Comparison of ENCODE assay signal across 9 cellular contexts in genomic region chr9:114223564-114224246, GRCh38.
DNase-seq lines count a peak whose midpoint lies in the region; ATAC-seq and TF ChIP-seq lines count a peak whose summit lies in the region.
"Had no signal": no experiment of that assay in that cellular context is flagged by ENCODE, and none has a peak within 500 bp of the region (broad histone marks: within the 10 kb centered on the region; RNA-seq: fewer than 3 reads in every experiment).

No MANE protein-coding gene starts in this region.

- no peaks in the 10 kb centered on the region for H3K79me2 ChIP-seq in fibroblast of lung (ENCODE audit: control insufficient read depth, insufficient read depth, low read length)

- no peaks in the 10 kb centered on the region for H3K9me3 ChIP-seq in SJCRH30 (replicated peaks)
- no peaks in the 10 kb centered on the region for H3K9me3 ChIP-seq in fibroblast of lung (ENCODE audit: control insufficient read depth, insufficient read depth, low read depth, low read length)
- no peaks in the 10 kb centered on the region for H3K9me3 ChIP-seq in skeletal muscle satellite cell (replicated peaks; ENCODE audit: low read length)

- H3K27ac ChIP-seq in SJCRH30 (peak overlapping the region; percentile 84), fibroblast of lung (ENCODE audit: insufficient read depth, low read length) (peak overlapping the region; percentile 51)

- no peaks in the 10 kb centered on the region for H4K20me1 ChIP-seq in fibroblast of lung (ENCODE audit: control insufficient read depth, extremely low read depth, insufficient read depth, low read length)

- peaks cover 2% of the 10 kb centered on the region; the same call in 1 of the 2 replicates for H3K36me3 ChIP-seq in SJCRH30
- H3K36me3 ChIP-seq in fibroblast of lung (ENCODE audit: control insufficient read depth, insufficient read depth, low read length) = peaks cover 2% of the 10 kb centered on the region
- peaks cover 6% of the 10 kb centered on the region for H3K36me3 ChIP-seq in skeletal muscle satellite cell (ENCODE audit: insufficient read depth, low read length)
- H3K36me3 ChIP-seq in H7 (replicated peaks; ENCODE audit: control insufficient read depth, insufficient read depth, low read length) = no peaks in the 10 kb centered on the region; the same call in 1 of the 2 replicates

- no peak overlapping the region for H2AFZ ChIP-seq in fibroblast of lung (ENCODE audit: low read length)

- TF ChIP-seq CTCF in fibroblast of lung (conservative IDR thresholded peaks at IDR 0.05 in 1 of 2, IDR thresholded peaks at IDR 0.05 in 1 of 2; ENCODE audit: low read depth in 1 of 2, low read length in 2 of 2) = no peak

- H3K4me3 ChIP-seq in SJCRH30 (no peak overlapping the region), fibroblast of lung (replicated peaks in 1 of 4; ENCODE audit: control extremely low read depth in 1 of 4, insufficient read depth in 1 of 4, low read depth in 3 of 4, low read length in 4 of 4) (no peak overlapping the region), skeletal muscle satellite cell (ENCODE audit: low read length) (no peak overlapping the region), H7 (ENCODE audit: insufficient read depth, low read depth, low read length) (no peak overlapping the region)

- H3K9ac ChIP-seq in fibroblast of lung (ENCODE audit: insufficient read depth, low read length) = no peak overlapping the region
- H3K9ac ChIP-seq in skeletal muscle satellite cell (ENCODE audit: low read depth, low read length) = peak overlapping the region; percentile 17

- ATAC-seq in GM19035 (IDR thresholded peaks at IDR 0.05; ENCODE audit: unreplicated experiment) = no peak

- H3K4me1 ChIP-seq in SJCRH30 = peaks cover 91% of the 10 kb centered on the region
- peaks cover 32% of the 10 kb centered on the region for H3K4me1 ChIP-seq in fibroblast of lung (ENCODE audit: control insufficient read depth, extremely low read depth, insufficient read depth, low read length)
- H3K4me1 ChIP-seq in skeletal muscle satellite cell (ENCODE audit: control insufficient read depth, insufficient read depth, low read length) = peaks cover 47% of the 10 kb centered on the region

- H3K27me3 ChIP-seq in SJCRH30 = no peaks in the 10 kb centered on the region
- no peaks in the 10 kb centered on the region for H3K27me3 ChIP-seq in fibroblast of lung (ENCODE audit: control insufficient read depth, insufficient read depth, low read length)
- no peaks in the 10 kb centered on the region for H3K27me3 ChIP-seq in skeletal muscle satellite cell (ENCODE audit: control insufficient read depth, insufficient read depth, low read length)
- no peaks in the 10 kb centered on the region for H3K27me3 ChIP-seq in H7 (ENCODE audit: control insufficient read depth, insufficient read depth, low read length)

- H3K4me2 ChIP-seq in fibroblast of lung (ENCODE audit: extremely low read depth, insufficient read depth, low read length) (no peak overlapping the region), skeletal muscle satellite cell (ENCODE audit: low read length) (peak overlapping the region; percentile 47)

- DNase-seq in NCI-H2196 (lab: John Stamatoyannopoulos, UW; ENCODE audit: unreplicated experiment) (peak; percentile 12), NCI-H2196 treated with DMSO at 0.1 percent for 48 hours (lab: John Stamatoyannopoulos, UW; ENCODE audit: unreplicated experiment) (no peak), SJCRH30 (peak in 1 of 2 experiments; percentile 56), fibroblast of lung (ENCODE audit: low read depth in 2 of 2) (peak; percentile 54 to 82), H7 (no peak), dedifferentiated amniotic fluid mesenchymal stem cell (ENCODE audit: extremely low spot score) (no peak)
- DNase-seq: activated CD8-positive, alpha-beta memory T cell treated with anti-CD3 and anti-CD28 coated beads, Interleukin-2, amount 50 U/mL, for 48 hours had no signal

Comparison
In these comparisons a context has a peak if more than half of its experiments do, and no peak if none do; other contexts are left out.
1. DNase-seq: peak in NCI-H2196 (single experiment) and fibroblast of lung (2 of 2); none in NCI-H2196 treated with DMSO at 0.1 percent for 48 hours (single experiment), H7 (single experiment) and dedifferentiated amniotic fluid mesenchymal stem cell (single experiment).